ENCODE assay signal across 8 cellular contexts in the genomic region with DNA sequence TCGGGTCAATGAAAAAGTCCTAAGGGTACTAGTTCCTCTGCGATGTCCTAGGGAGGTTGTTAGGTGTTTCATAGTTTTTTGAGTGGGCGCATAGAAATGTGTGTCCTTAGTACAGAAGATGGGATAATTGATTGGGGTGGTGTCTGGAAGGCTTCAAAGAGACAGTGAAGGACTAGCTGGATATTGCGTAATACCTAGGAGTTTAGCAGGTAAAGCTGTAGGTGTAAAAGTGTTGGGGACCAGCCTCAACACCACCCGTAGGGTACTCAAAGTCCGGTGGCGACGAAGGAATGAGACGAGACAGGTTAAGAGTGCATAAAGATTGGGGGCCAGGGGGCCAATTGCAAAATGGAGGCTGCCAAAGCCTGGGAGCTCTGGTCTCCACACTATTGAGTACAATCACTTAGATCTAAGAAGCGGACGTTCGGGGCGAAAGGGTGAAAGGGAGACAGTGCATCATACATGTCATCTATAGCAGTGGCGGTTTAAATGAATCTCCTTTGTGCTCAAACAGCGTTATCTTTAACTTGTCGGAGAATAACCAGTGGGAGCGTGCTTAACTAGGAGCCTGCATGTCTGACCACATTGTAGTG. TPM values are rescaled to one million over a fixed set of nuclear protein-coding genes. Genes with fewer than 3 reads are reported as not detected.
DNase-seq lines count a peak whose midpoint lies in the region; ATAC-seq and TF ChIP-seq lines count a peak whose summit lies in the region.

No MANE protein-coding gene starts in this region.

- H3K27ac ChIP-seq in SU-DHL-6 (ENCODE audit: low read depth, low read length): no peak overlapping the region
- peak overlapping the region; percentile 95 to 99 (median 98) for H3K27ac ChIP-seq in gastrocnemius medialis

- peaks cover 86% of the 10 kb centered on the region for H3K79me2 ChIP-seq in SU-DHL-6 (ENCODE audit: insufficient read depth, low read length)

- H3K9me2 ChIP-seq in SU-DHL-6 (replicated peaks; ENCODE audit: insufficient read depth, low read length): no peaks in the 10 kb centered on the region

- TF ChIP-seq CTCF in SU-DHL-6 (IDR thresholded peaks at IDR 0.05; ENCODE audit: insufficient read depth, low read length, poor library complexity, severe bottlenecking) (no peak), fibroblast of the aortic adventitia (IDR thresholded peaks at IDR 0.05; ENCODE audit: insufficient read depth, low read length) (no peak), gastrocnemius medialis (IDR thresholded peaks at IDR 0.05 in 4 of 5, conservative IDR thresholded peaks at IDR 0.05 in 1 of 5) (no peak)

- H3K27me3 ChIP-seq in H7 (ENCODE audit: control insufficient read depth, insufficient read depth, low read length) (no peaks in the 10 kb centered on the region), SU-DHL-6 (ENCODE audit: low read length) (no peaks in the 10 kb centered on the region), gastrocnemius medialis (no peaks in the 10 kb centered on the region)

- ATAC-seq in gastrocnemius medialis (no peak), HG02642 (IDR thresholded peaks at IDR 0.05; ENCODE audit: poor library complexity, unreplicated experiment) (no peak), HG03378 (IDR thresholded peaks at IDR 0.05; ENCODE audit: unreplicated experiment) (no peak), HG02678 (IDR thresholded peaks at IDR 0.05; ENCODE audit: unreplicated experiment) (no peak)

- no peaks in the 10 kb centered on the region for H4K20me1 ChIP-seq in SU-DHL-6 (ENCODE audit: low read depth, low read length)

- intact Hi-C loops in gastrocnemius medialis (cut with DNase I; ENCODE audit: low total_unique reads): no loop called here

- H3K9me3 ChIP-seq in SU-DHL-6 (ENCODE audit: insufficient read depth, low read length): no peaks in the 10 kb centered on the region
- H3K9me3 ChIP-seq in gastrocnemius medialis: no peaks in the 10 kb centered on the region

- in situ Hi-C loops in gastrocnemius medialis (cut with MboI; ENCODE audit: low sequenced_read_pairs in 4 of 4): loop anchor here in 1 of 4 donors (25.0 kb wide), 1 partner anchor 629 kb away; no protein-coding TSS in a partner anchor

- H3K4me3 ChIP-seq in H7 (ENCODE audit: insufficient read depth, low read depth, low read length) (peak overlapping the region; percentile 90), SU-DHL-6 (ENCODE audit: insufficient read depth, low read length, poor library complexity, severe bottlenecking) (peak overlapping the region; percentile 96), fibroblast of the aortic adventitia (ENCODE audit: low read depth, low read length) (peak overlapping the region; percentile 76), gastrocnemius medialis (peak overlapping the region; percentile 83 to 99 (median 88))

- no peaks in the 10 kb centered on the region for H3K36me3 ChIP-seq in H7 (replicated peaks; ENCODE audit: control insufficient read depth, insufficient read depth, low read length)
- no peaks in the 10 kb centered on the region for H3K36me3 ChIP-seq in SU-DHL-6 (ENCODE audit: low read length)
- H3K36me3 ChIP-seq in gastrocnemius medialis: peaks cover 0 to 2% of the 10 kb centered on the region in 2 donors

- no peak overlapping the region for H2AFZ ChIP-seq in SU-DHL-6 (ENCODE audit: low read depth, low read length, severe bottlenecking)

- H3F3A ChIP-seq in SU-DHL-6 (ENCODE audit: insufficient read depth): peaks cover 5% of the 10 kb centered on the region; the same call in 1 of the 2 replicates

- TF ChIP-seq POLR2A in gastrocnemius medialis (IDR thresholded peaks at IDR 0.05): no peak

- peak overlapping the region; percentile 83 for H3K4me2 ChIP-seq in SU-DHL-6 (ENCODE audit: low read depth, low read length, poor library complexity, severe bottlenecking)

- DNase-seq in H7 (no peak), fibroblast of the aortic adventitia (ENCODE audit: low read depth) (no peak), gastrocnemius medialis (no peak), NCI-H187 (lab: John Stamatoyannopoulos, UW) (no peak)

- H3K9ac ChIP-seq in SU-DHL-6 (ENCODE audit: low read length): peak overlapping the region; percentile 94

- H3K4me1 ChIP-seq in gastrocnemius medialis: peaks cover 37 to 55% of the 10 kb centered on the region in 2 donors

RNA-seq across cellular contexts. Expression of a gene that starts 1.0 kb away (rescaled TPM):
- total RNA-seq in H7 (2014; rRNA removed; shearing (Covaris generic)): 35.5 and 42.2 TPM in 2 replicates
- total RNA-seq in fibroblast of the aortic adventitia (ENCODE audit: low replicate concordance): 10.8 and 18.9 TPM in 2 replicates
- 10 to 100 TPM in 2 of 4 donors, 1 to 10 TPM in 2; 7.5 to 16.4 (median 10.2) TPM for total RNA-seq in gastrocnemius medialis

RNA-seq across cellular contexts. Expression of a gene that starts 1.1 kb away (rescaled TPM):
- total RNA-seq in H7 (2014; rRNA removed; shearing (Covaris generic)): 24.4 and 40.8 TPM in 2 replicates
- total RNA-seq in fibroblast of the aortic adventitia (ENCODE audit: low replicate concordance): 22.3 and 26.9 TPM in 2 replicates
- 10 to 100 TPM; 19.0 to 32.9 (median 22.1) TPM for total RNA-seq in gastrocnemius medialis
